15 cellular contexts compared by ENCODE assay signal in the genomic region with DNA sequence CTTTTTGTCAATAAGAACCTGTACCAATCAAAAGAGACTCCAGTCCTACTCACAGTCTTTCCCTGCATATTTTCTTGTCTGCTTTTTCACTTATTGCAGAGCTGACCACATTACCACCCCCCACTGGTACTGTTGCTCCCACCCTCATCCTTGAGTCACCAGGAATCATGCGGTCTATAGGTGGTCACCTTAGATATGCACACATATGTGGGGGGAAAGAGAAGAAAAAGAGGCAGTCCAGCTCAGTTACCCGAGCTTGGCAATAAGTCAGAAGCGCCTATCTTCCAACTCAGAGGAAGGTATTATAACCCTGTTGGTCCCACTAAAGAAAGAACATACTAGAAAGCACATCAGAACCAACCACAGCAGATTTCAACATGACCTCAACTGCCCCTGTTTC.
"Had no signal": no experiment of that assay in that cellular context is flagged by ENCODE, and none has a peak within 500 bp of the region (broad histone marks: within the 10 kb centered on the region; RNA-seq: fewer than 3 reads in every experiment).

No MANE protein-coding gene starts in this region.

- H3K9me3 Mint-ChIP-seq: brain; dendritic cell treated with granulocyte-macrophage colony-stimulating factor and Interleukin-4, amounts not matched to agents 40 ng/mL and 50 ng/mL, for 4 days; effector memory CD8-positive, alpha-beta T cell had no signal

- H3K9me3 ChIP-seq: heart left ventricle, stomach, testis, upper lobe of right lung had no signal

- H3K4me3 ChIP-seq: heart left ventricle, lung, stomach, testis, upper lobe of right lung had no signal

- H3K27ac Mint-ChIP-seq: activated T-helper 1 cell treated with anti-CD3 and anti-CD28 coated beads, Interleukin-12 subunit alpha, Interleukin-12 subunit beta, Interleukin-2, Interleukin-4 antibody, amounts not matched to agents 30 ng/mL and 10 ng/mL and 1 ng/mL, durations not matched to agents 14 hours and 24 hours and 36 hours; brain; dendritic cell treated with granulocyte-macrophage colony-stimulating factor and Interleukin-4, amounts not matched to agents 40 ng/mL and 50 ng/mL, for 4 days; effector memory CD8-positive, alpha-beta T cell; T-helper 17 cell had no signal

- ATAC-seq: effector memory CD8-positive, alpha-beta T cell; heart left ventricle; left colon; T-helper 17 cell; upper lobe of right lung had no signal

- H3K4me3 Mint-ChIP-seq: activated T-helper 1 cell treated with anti-CD3 and anti-CD28 coated beads, Interleukin-12 subunit alpha, Interleukin-12 subunit beta, Interleukin-2, Interleukin-4 antibody, amounts not matched to agents 30 ng/mL and 10 ng/mL and 1 ng/mL, durations not matched to agents 14 hours and 24 hours and 36 hours; brain; dendritic cell treated with granulocyte-macrophage colony-stimulating factor and Interleukin-4, amounts not matched to agents 40 ng/mL and 50 ng/mL, for 4 days; effector memory CD8-positive, alpha-beta T cell; T-helper 17 cell had no signal

- H3K27me3 Mint-ChIP-seq: dendritic cell treated with granulocyte-macrophage colony-stimulating factor and Interleukin-4, amounts not matched to agents 40 ng/mL and 50 ng/mL, for 4 days had no signal

- H3K27me3 ChIP-seq: heart left ventricle, stomach, testis, upper lobe of right lung had no signal

- H3K4me1 Mint-ChIP-seq: brain had no signal

- DNase-seq: activated naive CD4-positive, alpha-beta T cell treated with Interleukin-2 at 50 U/mL for 16 hours; effector memory CD8-positive, alpha-beta T cell; heart left ventricle; left colon; stimulated activated CD4-positive, alpha-beta T cell treated with anti-CD3 and anti-CD28 coated beads, Interleukin-12 subunit alpha, Interleukin-12 subunit beta, amount 100 ng/mL, for 4 hours; stimulated activated CD4-positive, alpha-beta T cell treated with anti-CD3 and anti-CD28 coated beads, Interleukin-2, amount 100 ng/mL, for 24 hours; stomach; T-helper 17 cell; testis; upper lobe of right lung had no signal

- H3K27ac ChIP-seq: heart left ventricle, parathyroid adenoma, stomach, testis, upper lobe of right lung had no signal

- H3K4me1 ChIP-seq: parathyroid adenoma, testis had no signal
